In the genomic region with DNA sequence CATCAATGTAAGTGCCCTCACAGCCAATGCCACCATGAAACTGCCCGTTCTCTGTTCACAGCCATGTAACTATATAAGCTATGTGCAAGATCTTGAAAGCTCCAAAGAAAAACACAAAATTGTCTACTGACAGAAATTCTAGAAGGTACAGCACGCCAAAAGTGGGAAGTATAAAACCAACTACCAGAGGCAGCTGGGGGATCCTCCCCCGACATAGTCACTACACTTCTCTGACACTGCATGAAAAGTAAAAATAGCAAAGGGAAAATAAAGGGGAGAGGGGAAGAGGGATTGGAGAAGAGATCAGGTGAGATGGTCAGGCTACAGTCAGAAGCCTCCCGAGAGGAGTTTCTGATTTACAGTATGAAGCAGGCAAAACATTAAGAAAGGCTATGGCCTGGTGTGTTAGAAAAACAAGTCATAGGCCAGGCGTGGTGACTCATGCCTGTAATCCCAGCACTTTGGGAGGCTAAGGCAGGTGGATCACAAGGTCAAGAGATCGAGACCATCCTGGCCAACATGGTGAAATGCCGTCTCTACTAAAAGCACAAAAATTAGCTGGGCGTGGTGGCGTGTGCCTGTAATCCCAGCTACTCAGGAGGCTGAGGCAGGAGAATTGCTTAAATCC, we compare ENCODE assay signal across 13 cellular contexts. TPM values are rescaled to one million over a fixed set of nuclear protein-coding genes. Genes with fewer than 3 reads are reported as not detected.
A peak's percentile ranks its signal among the peaks of the same experiment; 100 is the strongest.
DNase-seq lines count a peak whose midpoint lies in the region; ATAC-seq and TF ChIP-seq lines count a peak whose summit lies in the region.
"Had no signal": no experiment of that assay in that cellular context is flagged by ENCODE, and none has a peak within 500 bp of the region (broad histone marks: within the 10 kb centered on the region; RNA-seq: fewer than 3 reads in every experiment).

No MANE protein-coding gene starts in this region.

- no peaks in the 10 kb centered on the region for H3K27me3 ChIP-seq in heart right ventricle
- no peaks in the 10 kb centered on the region for H3K27me3 ChIP-seq in upper lobe of left lung
- H3K27me3 ChIP-seq: ovary had no signal

- H3K27ac ChIP-seq in heart right ventricle, result peak overlapping the region in 6 of 10 donors; percentile 48 to 94 (median 77)
- peak overlapping the region; percentile 59 to 77 (median 75) for H3K27ac ChIP-seq in upper lobe of left lung
- H3K27ac ChIP-seq: ovary had no signal

- 92 to 94% methylated on average over 9 of the region's 9 CpGs for WGBS in heart right ventricle, 2 donors
- WGBS in upper lobe of left lung, 2 donors, result 72 to 94% methylated on average over 9 of the region's 9 CpGs

- DNase-seq in heart right ventricle, result no peak
- DNase-seq in cardiac septum (ENCODE audit: low spot score), result no peak
- DNase-seq in activated naive CD8-positive, alpha-beta T cell treated with anti-CD3 and anti-CD28 coated beads, Interleukin-2, amount 10 ng/mL, durations not matched to agents 7 days and 5 days, result no peak
- no peak for DNase-seq in naive B cell
- no peak for DNase-seq in upper lobe of left lung
- DNase-seq in HUDEP-2 (lab: John Stamatoyannopoulos, UW; ENCODE audit: unreplicated experiment in 76 of 76), result no peak
- no peak for DNase-seq in AML-193 (lab: John Stamatoyannopoulos, UW)
- DNase-seq: activated CD8-positive, alpha-beta memory T cell treated with anti-CD3 and anti-CD28 coated beads for 24 hours; NCI-H187; NCI-H69; ovary; stimulated activated CD8-positive, alpha-beta memory T cell treated with anti-CD3 and anti-CD28 coated beads, Interleukin-4, amount 100 ng/mL, for 48 hours had no signal

- H3K36me3 ChIP-seq in heart right ventricle (peaks cover 0 to 71% (median 23%) of the 10 kb centered on the region in 9 donors), upper lobe of left lung (peaks cover 0 to 72% (median 14%) of the 10 kb centered on the region in 4 donors)
- H3K36me3 ChIP-seq: ovary had no signal

- H3K9me3 Mint-ChIP-seq in activated naive CD8-positive, alpha-beta T cell treated with anti-CD3 and anti-CD28 coated beads, Interleukin-2, amount 10 ng/mL, durations not matched to agents 7 days and 5 days, result no peaks in the 10 kb centered on the region
- no peaks in the 10 kb centered on the region for H3K9me3 Mint-ChIP-seq in naive B cell

- H3K27me3 Mint-ChIP-seq in activated naive CD8-positive, alpha-beta T cell treated with anti-CD3 and anti-CD28 coated beads, Interleukin-2, amount 10 ng/mL, durations not matched to agents 7 days and 5 days, result no peaks in the 10 kb centered on the region
- H3K27me3 Mint-ChIP-seq in naive B cell, result no peaks in the 10 kb centered on the region

- TF ChIP-seq CTCF in heart right ventricle (IDR thresholded peaks at IDR 0.05) (no peak), upper lobe of left lung (IDR thresholded peaks at IDR 0.05) (no peak)

- TF ChIP-seq POLR2A in upper lobe of left lung (IDR thresholded peaks at IDR 0.05), result no peak

- peaks cover 42% of the 10 kb centered on the region for H3K4me1 Mint-ChIP-seq in activated naive CD8-positive, alpha-beta T cell treated with anti-CD3 and anti-CD28 coated beads, Interleukin-2, amount 10 ng/mL, durations not matched to agents 7 days and 5 days
- H3K4me1 Mint-ChIP-seq in naive B cell, result peaks cover 0 to 3% (median under 1%) of the 10 kb centered on the region in 3 donors

- ATAC-seq in heart right ventricle (peak in 1 of 8 donors; percentile 36), naive B cell (ENCODE audit: low read depth in 2 of 2) (no peak), upper lobe of left lung (ENCODE audit: low FRiP score in 2 of 2) (no peak), GM21723 (IDR thresholded peaks at IDR 0.05; ENCODE audit: unreplicated experiment) (no peak)
- ATAC-seq in activated naive CD8-positive, alpha-beta T cell treated with anti-CD3 and anti-CD28 coated beads, Interleukin-2, amount 10 ng/mL, durations not matched to agents 7 days and 5 days (ENCODE audit: low read depth), result no peak

- peaks cover 3 to 52% (median 26%) of the 10 kb centered on the region in 9 donors for H3K4me1 ChIP-seq in heart right ventricle
- H3K4me1 ChIP-seq in upper lobe of left lung, result peaks cover 2 to 10% (median 5%) of the 10 kb centered on the region in 4 donors

- no peak for TF ChIP-seq EP300 in upper lobe of left lung (IDR thresholded peaks at IDR 0.05)

- H3K9me3 ChIP-seq in heart right ventricle (no peaks in the 10 kb centered on the region), upper lobe of left lung (no peaks in the 10 kb centered on the region)
- H3K9me3 ChIP-seq: ovary had no signal

- POLR2A ChIA-PET in activated naive CD8-positive, alpha-beta T cell treated with anti-CD3 and anti-CD28 coated beads, Interleukin-2, amount 10 ng/mL, durations not matched to agents 7 days and 5 days (lab: Charles Lee), result interaction anchor here (0.6 to 0.7 kb wide), 2 partner anchors 9 to 328 kb away, joined by 3 to 4 read pairs; no protein-coding TSS in a partner anchor

- no peak overlapping the region for H3K4me3 ChIP-seq in heart right ventricle
- H3K4me3 ChIP-seq in upper lobe of left lung, result no peak overlapping the region
- H3K4me3 ChIP-seq: ovary had no signal

- H3K27ac Mint-ChIP-seq in activated naive CD8-positive, alpha-beta T cell treated with anti-CD3 and anti-CD28 coated beads, Interleukin-2, amount 10 ng/mL, durations not matched to agents 7 days and 5 days, result peak overlapping the region; percentile 9
- H3K27ac Mint-ChIP-seq in naive B cell, result peak overlapping the region in 4 of 6 donors; percentile 0 to 41 (median 18)

- H3K4me3 Mint-ChIP-seq in activated naive CD8-positive, alpha-beta T cell treated with anti-CD3 and anti-CD28 coated beads, Interleukin-2, amount 10 ng/mL, durations not matched to agents 7 days and 5 days, result no peak overlapping the region
- no peak overlapping the region for H3K4me3 Mint-ChIP-seq in naive B cell

- intact Hi-C loops in heart right ventricle (cut with DNase I), result no loop called here
- intact Hi-C loops in cardiac septum (cut with DNase I), result no loop called here

- peaks cover 44% of the 10 kb centered on the region for H3K36me3 Mint-ChIP-seq in activated naive CD8-positive, alpha-beta T cell treated with anti-CD3 and anti-CD28 coated beads, Interleukin-2, amount 10 ng/mL, durations not matched to agents 7 days and 5 days
- H3K36me3 Mint-ChIP-seq in naive B cell, result peaks cover 6 to 7% of the 10 kb centered on the region in 2 donors

RNA-seq across cellular contexts. Expression of gene PCBP1, which starts 39.8 kb away (rescaled TPM):
- total RNA-seq in heart right ventricle (100 to 1,000 TPM; 197 to 275 (median 219) TPM), cardiac septum (223 TPM), upper lobe of left lung (100 to 1,000 TPM; 126 to 384 (median 236) TPM)
- polyA plus RNA-seq in heart right ventricle (100 to 1,000 TPM; 237 to 288 TPM), naive B cell (ENCODE audit: low read depth in 6 of 6) (100 to 1,000 TPM; 108 to 148 (median 126) TPM)
- 100 to 1,000 TPM; 459 to 467 TPM for total RNA-seq in activated naive CD8-positive, alpha-beta T cell treated with anti-CD3 and anti-CD28 coated beads, Interleukin-2, amount 10 ng/mL, durations not matched to agents 7 days and 5 days
